ENCODE assay signal across 27 cellular contexts in genomic region chr6:29730575-29731126, GRCh38. TPM values are rescaled to one million over a fixed set of nuclear protein-coding genes. Genes with fewer than 3 reads are reported as not detected.
DNase-seq lines count a peak whose midpoint lies in the region; ATAC-seq and TF ChIP-seq lines count a peak whose summit lies in the region.
"Had no signal": no experiment of that assay in that cellular context is flagged by ENCODE, and none has a peak within 500 bp of the region (broad histone marks: within the 10 kb centered on the region; RNA-seq: fewer than 3 reads in every experiment).

No MANE protein-coding gene starts in this region.

- no peak overlapping the region for H3K4me3 Mint-ChIP-seq in stimulated activated naive CD8-positive, alpha-beta T cell treated with anti-CD3 and anti-CD28 coated beads, Interleukin-15, amount 100 ng/mL, for 72 hours
- H3K4me3 Mint-ChIP-seq in glutamatergic neuron (ENCODE audit: unreplicated experiment) (peak overlapping the region; percentile 14), WTC11 (no peak overlapping the region)
- H3K4me3 Mint-ChIP-seq: dendritic cell treated with granulocyte-macrophage colony-stimulating factor and Interleukin-4, amounts not matched to agents 40 ng/mL and 50 ng/mL, for 4 days had no signal

- H3K36me3 Mint-ChIP-seq in glutamatergic neuron (ENCODE audit: unreplicated experiment) (peaks cover under 1% of the 10 kb centered on the region), WTC11 (no peaks in the 10 kb centered on the region; the same call in 1 of the 2 replicates)

- no peaks in the 10 kb centered on the region for H3K27me3 Mint-ChIP-seq in stimulated activated naive CD8-positive, alpha-beta T cell treated with anti-CD3 and anti-CD28 coated beads, Interleukin-15, amount 100 ng/mL, for 72 hours
- peaks cover 8% of the 10 kb centered on the region for H3K27me3 Mint-ChIP-seq in glutamatergic neuron (ENCODE audit: unreplicated experiment)
- H3K27me3 Mint-ChIP-seq in WTC11 (ENCODE audit: low read depth), result peaks cover 61% of the 10 kb centered on the region
- H3K27me3 Mint-ChIP-seq: dendritic cell treated with granulocyte-macrophage colony-stimulating factor and Interleukin-4, amounts not matched to agents 40 ng/mL and 50 ng/mL, for 4 days had no signal

- H3K27ac Mint-ChIP-seq in stimulated activated naive CD8-positive, alpha-beta T cell treated with anti-CD3 and anti-CD28 coated beads, Interleukin-15, amount 100 ng/mL, for 72 hours, result peak overlapping the region; percentile 3 to 50
- no peak overlapping the region for H3K27ac Mint-ChIP-seq in glutamatergic neuron (ENCODE audit: unreplicated experiment)
- H3K27ac Mint-ChIP-seq in WTC11, result no peak overlapping the region
- H3K27ac Mint-ChIP-seq: dendritic cell treated with granulocyte-macrophage colony-stimulating factor and Interleukin-4, amounts not matched to agents 40 ng/mL and 50 ng/mL, for 4 days had no signal

- POLR2A ChIA-PET in WTC11 (lab: Charles Lee), result no interaction called here

- TF ChIP-seq CTCF in glutamatergic neuron (IDR thresholded peaks at IDR 0.05; ENCODE audit: partially characterized antibody, unreplicated experiment) (no peak), WTC11 (IDR thresholded peaks at IDR 0.05) (no peak)

- DNase-seq in NCI-H345 (lab: John Stamatoyannopoulos, UW) (peak; percentile 9), NCI-H345 treated with DMSO at 0.1 percent for 48 hours (lab: John Stamatoyannopoulos, UW; ENCODE audit: unreplicated experiment) (no peak), glutamatergic neuron (no peak), NCI-H1694 treated with DMSO at 0.1 percent for 48 hours (lab: John Stamatoyannopoulos, UW) (no peak), WTC11 (ENCODE audit: low spot score) (no peak), AML-193 (lab: John Stamatoyannopoulos, UW) (no peak)
- DNase-seq in stimulated activated naive CD8-positive, alpha-beta T cell treated with anti-CD3 and anti-CD28 coated beads, Interleukin-15, amount 100 ng/mL, for 72 hours, result no peak
- no peak for DNase-seq in stimulated activated naive CD8-positive, alpha-beta T cell treated with anti-CD3 and anti-CD28 coated beads, Interleukin-15, Interleukin-2, amounts not matched to agents 100 U/mL and 50 U/mL, for 24 hours
- DNase-seq: activated CD4-positive, alpha-beta T cell treated with anti-CD3 and anti-CD28 coated beads for 1 hour; activated naive CD4-positive, alpha-beta T cell treated with anti-CD3 and anti-CD28 coated beads, Interleukin-2, amount 50 U/mL, for 16 hours; caudate nucleus; DMS 273 treated with DMSO at 0.1 percent for 48 hours; esophagus squamous epithelium; foreskin melanocyte; left cardiac atrium; mammary epithelial cell; NCI-H1048; NCI-H187; NCI-H2171 treated with DMSO at 0.1 percent for 48 hours; NCI-H526 treated with DMSO at 0.1 percent for 48 hours; Peyer's patch; posterior cingulate gyrus; right cardiac atrium; SIG-M5; SW 1271; upper lobe of right lung had no signal

- peaks cover 68% of the 10 kb centered on the region for H3K4me1 Mint-ChIP-seq in stimulated activated naive CD8-positive, alpha-beta T cell treated with anti-CD3 and anti-CD28 coated beads, Interleukin-15, amount 100 ng/mL, for 72 hours
- H3K4me1 Mint-ChIP-seq in glutamatergic neuron (ENCODE audit: low read depth, unreplicated experiment), result no peaks in the 10 kb centered on the region
- H3K4me1 Mint-ChIP-seq in WTC11, result no peaks in the 10 kb centered on the region

- no peak for ATAC-seq in stimulated activated naive CD8-positive, alpha-beta T cell treated with anti-CD3 and anti-CD28 coated beads, Interleukin-15, amount 100 ng/mL, for 72 hours
- ATAC-seq in stimulated activated naive CD8-positive, alpha-beta T cell treated with anti-CD3 and anti-CD28 coated beads, Interleukin-15, Interleukin-2, amounts not matched to agents 100 U/mL and 50 U/mL, for 24 hours, result no peak
- no peak for ATAC-seq in WTC11
- ATAC-seq: right cardiac atrium, upper lobe of right lung had no signal

- CTCF ChIA-PET in WTC11 (lab: Charles Lee), result interaction anchor here (1.6 kb wide), 1 partner anchor 35 kb away, joined by 4 read pairs; no protein-coding TSS in a partner anchor

- no peaks in the 10 kb centered on the region for H3K9me3 Mint-ChIP-seq in stimulated activated naive CD8-positive, alpha-beta T cell treated with anti-CD3 and anti-CD28 coated beads, Interleukin-15, amount 100 ng/mL, for 72 hours
- H3K9me3 Mint-ChIP-seq in glutamatergic neuron (ENCODE audit: unreplicated experiment), result no peaks in the 10 kb centered on the region
- no peaks in the 10 kb centered on the region for H3K9me3 Mint-ChIP-seq in WTC11
- H3K9me3 Mint-ChIP-seq: dendritic cell treated with granulocyte-macrophage colony-stimulating factor and Interleukin-4, amounts not matched to agents 40 ng/mL and 50 ng/mL, for 4 days had no signal

TF ChIP-seq in WTC11, 78 proteins besides CTCF, POLR2A, EP300 and RAD21 (continues in another document):
- no peak for TF ChIP-seq TEAD4 (CRISPR knock-in tag; IDR thresholded peaks at IDR 0.05)
- TF ChIP-seq ATF3 (CRISPR knock-in tag; conservative IDR thresholded peaks at IDR 0.05), result no peak
- no peak for TF ChIP-seq ZNF263 (CRISPR knock-in tag; IDR thresholded peaks at IDR 0.05; ENCODE audit: low read depth)
- TF ChIP-seq ZNF121 (CRISPR knock-in tag; IDR thresholded peaks at IDR 0.05), result no peak
- no peak for TF ChIP-seq AFF4 (CRISPR knock-in tag; IDR thresholded peaks at IDR 0.05; ENCODE audit: borderline replicate concordance)
- no peak for TF ChIP-seq ZNF532 (CRISPR knock-in tag; IDR thresholded peaks at IDR 0.05; ENCODE audit: borderline replicate concordance)

RNA-seq across cellular contexts. Expression of gene HLA-F, which starts 7.4 kb away (rescaled TPM):
- total RNA-seq in glutamatergic neuron (ENCODE audit: unreplicated experiment), result 1.9 TPM
- 7.5 to 11.8 TPM (median 11.2 TPM) in 3 replicates for total RNA-seq in WTC11 (2021)

RNA-seq across cellular contexts. Expression of gene ZFP57, which starts 49.7 kb away (rescaled TPM):
- total RNA-seq in glutamatergic neuron (ENCODE audit: unreplicated experiment) (not detected), WTC11 (2021) (6.0 to 6.4 TPM (median 6.2 TPM) in 3 replicates)
- total RNA-seq: upper lobe of right lung had no signal

Comparison
In these comparisons a context has a peak if more than half of its experiments do, and no peak if none do; other contexts are left out.
1. H3K27ac Mint-ChIP-seq: peak in stimulated activated naive CD8-positive, alpha-beta T cell treated with anti-CD3 and anti-CD28 coated beads, Interleukin-15, amount 100 ng/mL, for 72 hours (2 of 2); none in glutamatergic neuron (single experiment) and WTC11 (single experiment).